Comparison of ENCODE assay signal across 9 cellular contexts in the genomic region with DNA sequence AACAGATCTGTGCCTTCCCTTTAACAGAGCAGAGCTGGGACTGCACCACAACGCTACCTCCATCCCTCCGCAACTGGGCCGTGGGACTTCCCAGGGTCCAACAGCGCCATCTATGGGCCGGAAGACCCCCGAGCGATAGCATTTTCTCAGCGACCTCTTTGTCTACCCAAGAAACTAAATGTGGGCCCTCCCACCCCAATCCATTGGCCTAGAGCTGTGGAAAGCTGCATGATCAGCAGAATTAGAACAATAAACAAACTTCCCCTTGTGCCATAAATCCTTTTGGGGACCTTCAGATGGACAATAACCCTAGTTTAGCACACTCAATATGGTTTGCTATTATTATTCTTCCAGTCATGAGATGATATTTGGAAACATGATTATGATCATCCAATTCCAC.
DNase-seq lines count a peak whose midpoint lies in the region; FAIRE-seq and TF ChIP-seq lines count a peak whose summit lies in the region.
"Had no signal": no experiment of that assay in that cellular context is flagged by ENCODE, and none has a peak within 500 bp of the region (broad histone marks: within the 10 kb centered on the region; RNA-seq: fewer than 3 reads in every experiment).

No MANE protein-coding gene starts in this region.

- H3K4me1 ChIP-seq in iPS DF 6.9 (ENCODE audit: control insufficient read depth, insufficient read depth, low read length) (no peaks in the 10 kb centered on the region), ovary (ENCODE audit: insufficient read depth) (no peaks in the 10 kb centered on the region)

- no peak for FAIRE-seq in H54 (lab: Jason Lieb, UNC)
- FAIRE-seq: A204.1 had no signal

- DNase-seq in DMS53 (lab: John Stamatoyannopoulos, UW) = peak; percentile 60
- DNase-seq in DMS53 treated with DMSO at 0.1 percent for 48 hours (lab: John Stamatoyannopoulos, UW; ENCODE audit: unreplicated experiment) = no peak
- peak; percentile 20 for DNase-seq in H54 (ENCODE audit: insufficient read length, low spot score)
- DNase-seq in NCI-H2171 treated with DMSO at 0.1 percent for 48 hours (lab: John Stamatoyannopoulos, UW) = peak; percentile 49
- peak; percentile 54 for DNase-seq in activated T-cell treated with anti-CD3 and anti-CD28 coated beads, Interleukin-2, amount 50 U/mL, for 24 hours
- peak; percentile 73 for DNase-seq in iPS DF 6.9 (ENCODE audit: low read depth, low spot score)
- DNase-seq in type B pancreatic cell (ENCODE audit: extremely low spot score, unreplicated experiment) = peak; percentile 73
- DNase-seq in ovary = no peak

- no peaks in the 10 kb centered on the region for H3K36me3 ChIP-seq in iPS DF 6.9 (ENCODE audit: control insufficient read depth, insufficient read depth, low read length)
- no peaks in the 10 kb centered on the region for H3K36me3 ChIP-seq in ovary

- H3K4me3 Mint-ChIP-seq in activated T-cell treated with anti-CD3 and anti-CD28 coated beads, Interleukin-2, amount 50 U/mL, for 24 hours = no peak overlapping the region
- no peak overlapping the region for H3K4me3 Mint-ChIP-seq in type B pancreatic cell

- TF ChIP-seq POLR2A in H54 (IDR thresholded peaks at IDR 0.05; ENCODE audit: low read depth, low read length) (no peak), ovary (IDR thresholded peaks at IDR 0.05) (no peak)

- H3K27ac ChIP-seq in iPS DF 6.9 (ENCODE audit: low read length) (no peak overlapping the region), ovary (no peak overlapping the region)

- no peaks in the 10 kb centered on the region for H3K36me3 Mint-ChIP-seq in activated T-cell treated with anti-CD3 and anti-CD28 coated beads, Interleukin-2, amount 50 U/mL, for 24 hours (ENCODE audit: low read depth)
- no peaks in the 10 kb centered on the region for H3K36me3 Mint-ChIP-seq in type B pancreatic cell

- H3K4me3 ChIP-seq in iPS DF 6.9 (ENCODE audit: low read length) (no peak overlapping the region), ovary (no peak overlapping the region)

- no peaks in the 10 kb centered on the region for H3K9me3 Mint-ChIP-seq in activated T-cell treated with anti-CD3 and anti-CD28 coated beads, Interleukin-2, amount 50 U/mL, for 24 hours
- no peaks in the 10 kb centered on the region for H3K9me3 Mint-ChIP-seq in type B pancreatic cell

- H3K27me3 Mint-ChIP-seq in activated T-cell treated with anti-CD3 and anti-CD28 coated beads, Interleukin-2, amount 50 U/mL, for 24 hours = peaks cover 24% of the 10 kb centered on the region
- peaks cover 43% of the 10 kb centered on the region for H3K27me3 Mint-ChIP-seq in type B pancreatic cell

- TF ChIP-seq EP300 in ovary (IDR thresholded peaks at IDR 0.05) = no peak

- peak; percentile 84 for TF ChIP-seq CTCF in type B pancreatic cell (conservative IDR thresholded peaks at IDR 0.05)
- TF ChIP-seq CTCF in ovary (IDR thresholded peaks at IDR 0.05) = no peak

- no peaks in the 10 kb centered on the region for H3K27me3 ChIP-seq in iPS DF 6.9 (ENCODE audit: control insufficient read depth, insufficient read depth, low read length)
- H3K27me3 ChIP-seq in ovary = no peaks in the 10 kb centered on the region

- H3K4me1 Mint-ChIP-seq in activated T-cell treated with anti-CD3 and anti-CD28 coated beads, Interleukin-2, amount 50 U/mL, for 24 hours (ENCODE audit: low read depth) = no peaks in the 10 kb centered on the region
- no peaks in the 10 kb centered on the region for H3K4me1 Mint-ChIP-seq in type B pancreatic cell (ENCODE audit: unreplicated experiment)

- H3K27ac Mint-ChIP-seq in activated T-cell treated with anti-CD3 and anti-CD28 coated beads, Interleukin-2, amount 50 U/mL, for 24 hours = no peak overlapping the region
- no peak overlapping the region for H3K27ac Mint-ChIP-seq in type B pancreatic cell

- intact Hi-C loops in ovary (cut with DNase I) = no loop called here

- H3K9me3 ChIP-seq in iPS DF 6.9 (ENCODE audit: control insufficient read depth, insufficient read depth, low read length) (no peaks in the 10 kb centered on the region), ovary (no peaks in the 10 kb centered on the region)

- no CpG with 5 or more reads among the region's 8 CpGs for WGBS in iPS DF 6.9 (ENCODE audit: insufficient coverage, insufficient read length)
- 9 to 21% (median 10%) methylated on average over 8 of the region's 8 CpGs for WGBS in ovary, 3 donors

Comparison
In these comparisons a context has a peak if more than half of its experiments do, and no peak if none do; other contexts are left out.
1. DNase-seq: peak in DMS53 (single experiment), H54 (single experiment), NCI-H2171 treated with DMSO at 0.1 percent for 48 hours (single experiment), activated T-cell treated with anti-CD3 and anti-CD28 coated beads, Interleukin-2, amount 50 U/mL, for 24 hours (single experiment), iPS DF 6.9 (single experiment) and type B pancreatic cell (single experiment); none in DMS53 treated with DMSO at 0.1 percent for 48 hours (single experiment) and ovary (0 of 5).